ENCODE assay signal across 18 cellular contexts in the genomic region with DNA sequence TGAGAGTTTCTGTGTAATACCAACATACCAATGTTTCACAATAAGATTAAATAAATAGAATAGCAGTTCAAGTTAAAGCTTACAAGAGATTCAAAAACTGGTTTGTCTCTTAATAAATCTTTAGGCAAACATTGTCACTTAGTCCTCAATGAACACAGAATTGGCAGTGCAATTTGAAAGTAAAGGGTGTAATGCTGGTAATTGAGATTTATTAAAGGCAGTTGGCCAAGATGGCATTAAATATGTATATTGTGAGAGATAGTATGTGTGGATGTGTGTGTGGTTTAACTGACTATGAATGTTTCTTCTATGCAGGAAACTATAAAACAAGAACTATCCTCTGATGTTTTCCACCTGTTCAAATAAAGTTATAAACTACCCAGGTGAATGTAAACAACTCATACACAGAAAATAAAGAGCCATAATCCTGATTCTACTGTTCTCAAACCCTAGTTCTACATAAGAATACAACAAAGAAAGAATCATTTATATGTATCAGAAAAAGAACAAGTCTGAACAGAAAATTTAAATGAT.
DNase-seq lines count a peak whose midpoint lies in the region; ATAC-seq lines count a peak whose summit lies in the region.
"Had no signal": no experiment of that assay in that cellular context is flagged by ENCODE, and none has a peak within 500 bp of the region (broad histone marks: within the 10 kb centered on the region; RNA-seq: fewer than 3 reads in every experiment).

No MANE protein-coding gene starts in this region.

- intact Hi-C loops in posterior cingulate gyrus (cut with DNase I) = no loop called here

- DNase-seq in DMS153 (lab: John Stamatoyannopoulos, UW) = peak; percentile 82
- peak; percentile 65 for DNase-seq in NCI-H1105 (lab: John Stamatoyannopoulos, UW)
- DNase-seq in NCI-H345 treated with DMSO at 0.1 percent for 48 hours (lab: John Stamatoyannopoulos, UW; ENCODE audit: unreplicated experiment) = peak; percentile 50
- DNase-seq in SW480 (ENCODE audit: low spot score) = peak; percentile 9
- DNase-seq in posterior cingulate gyrus = no peak
- no peak for DNase-seq in NCI-H1694 treated with DMSO at 0.1 percent for 48 hours (lab: John Stamatoyannopoulos, UW)
- DNase-seq: DMS79, GOT3, KG1, MM.1S, NCI-H187, NCI-H2171 treated with DMSO at 0.1 percent for 48 hours, SHP77 treated with DMSO at 0.1 percent for 48 hours, T-helper 17 cell had no signal

- ATAC-seq in GM18870 (IDR thresholded peaks at IDR 0.05; ENCODE audit: unreplicated experiment) (no peak), GM18519 (IDR thresholded peaks at IDR 0.05; ENCODE audit: low FRiP score, unreplicated experiment) (no peak)
- ATAC-seq: A549, GM12878, T-helper 17 cell had no signal

Comparison
In these comparisons a context has a peak if more than half of its experiments do, and no peak if none do; other contexts are left out.
1. DNase-seq: peak in DMS153 (single experiment), NCI-H1105 (single experiment), NCI-H345 treated with DMSO at 0.1 percent for 48 hours (single experiment) and SW480 (single experiment); none in posterior cingulate gyrus (0 of 10) and NCI-H1694 treated with DMSO at 0.1 percent for 48 hours (single experiment).